ENCODE assay signal across 29 cellular contexts in the genomic region with DNA sequence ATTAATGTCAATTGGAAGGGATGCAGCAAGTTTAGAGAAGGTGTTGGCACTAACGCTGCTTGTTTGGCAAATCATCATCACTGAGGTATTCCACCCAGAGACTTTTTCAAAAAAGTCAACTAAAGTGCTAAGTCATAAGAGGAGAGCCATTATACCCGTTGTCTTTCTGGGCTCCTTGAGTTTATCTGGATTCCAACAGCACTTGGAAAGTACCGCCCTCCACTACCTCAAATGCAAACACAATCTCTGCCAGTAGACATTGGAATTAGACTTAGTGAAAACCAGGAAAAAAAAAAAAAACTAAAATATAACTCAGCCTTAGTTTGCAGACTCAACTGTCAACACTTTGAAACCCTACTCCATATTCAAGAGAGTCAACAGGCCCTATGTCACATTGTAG.
"Had no signal": no experiment of that assay in that cellular context is flagged by ENCODE, and none has a peak within 500 bp of the region (broad histone marks: within the 10 kb centered on the region; RNA-seq: fewer than 3 reads in every experiment).

No MANE protein-coding gene starts in this region.

- H3K9me3 Mint-ChIP-seq: activated B cell treated with CpG ODN at 0.5 μM for 24 hours; activated CD8-positive, alpha-beta T cell treated with anti-CD3 and anti-CD28 coated beads for 36 hours; activated T-cell treated with anti-CD3 and anti-CD28 coated beads, Interleukin-2, amount 50 U/mL, for 4 hours; activated T-helper 17 cell treated with anti-CD3 and anti-CD28 coated beads, Interleukin-2, amount 50 U/mL, for 72 hours; T-helper 2 cell treated with Interferon-gamma antibody and Interleukin-4, amounts not matched to agents 5 μg/mL and 100 μg/mL, for 36 hours had no signal

- H3K27me3 Mint-ChIP-seq: activated B cell treated with CpG ODN at 0.5 μM for 24 hours had no signal

- DNase-seq: activated B cell treated with CpG ODN at 0.5 μM for 24 hours; activated CD4-positive, alpha-beta T cell treated with anti-CD3 and anti-CD28 coated beads for 48 hours; activated CD4-positive, alpha-beta T cell treated with anti-CD3 and anti-CD28 coated beads, Interleukin-2, amount 50 U/mL, for 1 hour; activated CD4-positive, alpha-beta T cell treated with anti-CD3 and anti-CD28 coated beads, Interleukin-2, amount 50 U/mL, for 48 hours; activated CD8-positive, alpha-beta memory T cell treated with anti-CD3 and anti-CD28 coated beads for 24 hours; activated CD8-positive, alpha-beta T cell treated with anti-CD3 and anti-CD28 coated beads for 36 hours; activated effector memory CD4-positive, alpha-beta T cell treated with Interleukin-2 at 50 U/mL for 16 hours; activated gamma-delta T cell treated with Interleukin-2 at 50 U/mL for 16 hours; activated naive CD4-positive, alpha-beta T cell treated with anti-CD3 and anti-CD28 coated beads, Interleukin-2, amount 50 U/mL, for 16 hours; activated naive CD4-positive, alpha-beta T cell treated with Interleukin-2 at 50 U/mL for 16 hours; activated T-cell treated with anti-CD3 and anti-CD28 coated beads, Interleukin-2, amount 50 U/mL, for 4 hours; amniotic stem cell; anterior cingulate cortex; body of pancreas; caudate nucleus; colonic mucosa; effector CD8-positive, alpha-beta T cell; esophagus squamous epithelium; foreskin fibroblast; head of caudate nucleus; T-helper 1 cell; T-helper 17 cell; T1000; WERI-Rb-1 had no signal

- H3K4me3 Mint-ChIP-seq: activated B cell treated with CpG ODN at 0.5 μM for 24 hours; activated CD8-positive, alpha-beta T cell treated with anti-CD3 and anti-CD28 coated beads for 36 hours; activated naive CD8-positive, alpha-beta T cell; activated T-cell treated with anti-CD3 and anti-CD28 coated beads, Interleukin-2, amount 50 U/mL, for 4 hours; activated T-helper 17 cell treated with anti-CD3 and anti-CD28 coated beads, Interleukin-2, amount 50 U/mL, for 72 hours; T-helper 17 cell; T-helper 2 cell treated with Interferon-gamma antibody and Interleukin-4, amounts not matched to agents 5 μg/mL and 100 μg/mL, for 36 hours had no signal

- H3K36me3 Mint-ChIP-seq: activated naive CD8-positive, alpha-beta T cell had no signal

- H3K4me3 ChIP-seq: body of pancreas, colonic mucosa, esophagus squamous epithelium had no signal

- H3K9me3 ChIP-seq: body of pancreas, colonic mucosa, esophagus squamous epithelium had no signal

- ATAC-seq: activated CD4-positive, CD25-positive, alpha-beta regulatory T cell treated with anti-CD3 and anti-CD28 coated beads, Interleukin-2, amount 50 U/mL, for 24 hours; activated CD8-positive, alpha-beta T cell treated with anti-CD3 and anti-CD28 coated beads for 36 hours; activated T-cell treated with anti-CD3 and anti-CD28 coated beads, Interleukin-2, amount 50 U/mL, for 4 hours; activated T-helper 17 cell treated with anti-CD3 and anti-CD28 coated beads, Interleukin-2, amount 50 U/mL, for 72 hours; body of pancreas; T-helper 17 cell had no signal

- H3K4me1 Mint-ChIP-seq: activated B cell treated with CpG ODN at 0.5 μM for 24 hours; activated T-helper 17 cell treated with anti-CD3 and anti-CD28 coated beads, Interleukin-2, amount 50 U/mL, for 72 hours; T-helper 17 cell had no signal

- H3K27ac Mint-ChIP-seq: activated B cell treated with CpG ODN at 0.5 μM for 24 hours; activated CD8-positive, alpha-beta T cell treated with anti-CD3 and anti-CD28 coated beads for 36 hours; activated naive CD8-positive, alpha-beta T cell; activated T-helper 17 cell treated with anti-CD3 and anti-CD28 coated beads, Interleukin-2, amount 50 U/mL, for 72 hours; T-helper 17 cell; T-helper 2 cell treated with Interferon-gamma antibody and Interleukin-4, amounts not matched to agents 5 μg/mL and 100 μg/mL, for 36 hours had no signal

- H3K27me3 ChIP-seq: body of pancreas, colonic mucosa, esophagus squamous epithelium had no signal

- H3K36me3 ChIP-seq: colonic mucosa, esophagus squamous epithelium, WERI-Rb-1 had no signal

- H3K27ac ChIP-seq: body of pancreas, colonic mucosa, epithelial cell of prostate, esophagus squamous epithelium, WERI-Rb-1 had no signal

- H3K4me1 ChIP-seq: body of pancreas, colonic mucosa, esophagus squamous epithelium had no signal
